Comparison of ENCODE assay signal across 1 cellular context in the genomic region with DNA sequence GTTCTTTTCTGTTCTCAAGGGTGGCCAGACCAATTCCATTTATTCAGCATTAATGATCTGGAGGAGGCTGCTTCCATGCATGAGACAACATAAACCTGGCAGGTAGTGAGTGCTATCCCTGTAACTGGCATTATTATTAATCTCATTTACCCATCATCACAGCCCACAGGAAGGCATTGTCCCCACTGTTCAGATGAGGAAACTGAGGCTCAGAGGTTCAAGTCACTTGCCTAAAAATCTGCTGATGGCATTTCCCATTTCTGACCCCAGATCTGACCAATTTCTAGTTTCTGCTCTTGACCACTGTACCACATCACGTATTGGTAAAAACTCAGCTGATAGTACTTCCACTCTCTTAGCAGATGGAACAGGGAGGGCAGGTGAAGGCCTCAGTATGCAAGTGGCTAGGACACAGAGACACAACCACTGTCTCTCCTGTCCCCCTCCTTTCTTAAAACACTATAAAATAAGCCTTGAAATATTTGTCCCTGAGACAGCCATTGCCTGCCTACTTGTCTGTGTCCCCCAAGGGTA.
TF ChIP-seq lines count a peak whose summit lies in the region.

No MANE protein-coding gene starts in this region.

TF ChIP-seq in SK-N-SH, 30 proteins besides CTCF, POLR2A, EP300 and RAD21 (continued from another document):
- TF ChIP-seq, protein P1, sequence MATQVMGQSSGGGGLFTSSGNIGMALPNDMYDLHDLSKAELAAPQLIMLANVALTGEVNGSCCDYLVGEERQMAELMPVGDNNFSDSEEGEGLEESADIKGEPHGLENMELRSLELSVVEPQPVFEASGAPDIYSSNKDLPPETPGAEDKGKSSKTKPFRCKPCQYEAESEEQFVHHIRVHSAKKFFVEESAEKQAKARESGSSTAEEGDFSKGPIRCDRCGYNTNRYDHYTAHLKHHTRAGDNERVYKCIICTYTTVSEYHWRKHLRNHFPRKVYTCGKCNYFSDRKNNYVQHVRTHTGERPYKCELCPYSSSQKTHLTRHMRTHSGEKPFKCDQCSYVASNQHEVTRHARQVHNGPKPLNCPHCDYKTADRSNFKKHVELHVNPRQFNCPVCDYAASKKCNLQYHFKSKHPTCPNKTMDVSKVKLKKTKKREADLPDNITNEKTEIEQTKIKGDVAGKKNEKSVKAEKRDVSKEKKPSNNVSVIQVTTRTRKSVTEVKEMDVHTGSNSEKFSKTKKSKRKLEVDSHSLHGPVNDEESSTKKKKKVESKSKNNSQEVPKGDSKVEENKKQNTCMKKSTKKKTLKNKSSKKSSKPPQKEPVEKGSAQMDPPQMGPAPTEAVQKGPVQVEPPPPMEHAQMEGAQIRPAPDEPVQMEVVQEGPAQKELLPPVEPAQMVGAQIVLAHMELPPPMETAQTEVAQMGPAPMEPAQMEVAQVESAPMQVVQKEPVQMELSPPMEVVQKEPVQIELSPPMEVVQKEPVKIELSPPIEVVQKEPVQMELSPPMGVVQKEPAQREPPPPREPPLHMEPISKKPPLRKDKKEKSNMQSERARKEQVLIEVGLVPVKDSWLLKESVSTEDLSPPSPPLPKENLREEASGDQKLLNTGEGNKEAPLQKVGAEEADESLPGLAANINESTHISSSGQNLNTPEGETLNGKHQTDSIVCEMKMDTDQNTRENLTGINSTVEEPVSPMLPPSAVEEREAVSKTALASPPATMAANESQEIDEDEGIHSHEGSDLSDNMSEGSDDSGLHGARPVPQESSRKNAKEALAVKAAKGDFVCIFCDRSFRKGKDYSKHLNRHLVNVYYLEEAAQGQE (IDR thresholded peaks at IDR 0.05; ENCODE audit: low read depth, low read length) = no peak
- TF ChIP-seq RFX5 (IDR thresholded peaks at IDR 0.05; ENCODE audit: low read length) = no peak
- TF ChIP-seq, protein P2, sequence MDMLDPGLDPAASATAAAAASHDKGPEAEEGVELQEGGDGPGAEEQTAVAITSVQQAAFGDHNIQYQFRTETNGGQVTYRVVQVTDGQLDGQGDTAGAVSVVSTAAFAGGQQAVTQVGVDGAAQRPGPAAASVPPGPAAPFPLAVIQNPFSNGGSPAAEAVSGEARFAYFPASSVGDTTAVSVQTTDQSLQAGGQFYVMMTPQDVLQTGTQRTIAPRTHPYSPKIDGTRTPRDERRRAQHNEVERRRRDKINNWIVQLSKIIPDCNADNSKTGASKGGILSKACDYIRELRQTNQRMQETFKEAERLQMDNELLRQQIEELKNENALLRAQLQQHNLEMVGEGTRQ (IDR thresholded peaks at IDR 0.05; ENCODE audit: borderline replicate concordance, low read depth, low read length) = no peak
- no peak for TF ChIP-seq GABPA (IDR thresholded peaks at IDR 0.05; ENCODE audit: low read depth)
- TF ChIP-seq FOSL2 (IDR thresholded peaks at IDR 0.05; ENCODE audit: borderline replicate concordance, low read depth) = no peak
- TF ChIP-seq NFIC (IDR thresholded peaks at IDR 0.05; ENCODE audit: borderline replicate concordance) = no peak
- TF ChIP-seq EZH2phosphoT487 (IDR thresholded peaks at IDR 0.05; ENCODE audit: borderline replicate concordance, low read depth) = no peak
- TF ChIP-seq ELF1 (IDR thresholded peaks at IDR 0.05) = no peak
- TF ChIP-seq, protein P3, sequence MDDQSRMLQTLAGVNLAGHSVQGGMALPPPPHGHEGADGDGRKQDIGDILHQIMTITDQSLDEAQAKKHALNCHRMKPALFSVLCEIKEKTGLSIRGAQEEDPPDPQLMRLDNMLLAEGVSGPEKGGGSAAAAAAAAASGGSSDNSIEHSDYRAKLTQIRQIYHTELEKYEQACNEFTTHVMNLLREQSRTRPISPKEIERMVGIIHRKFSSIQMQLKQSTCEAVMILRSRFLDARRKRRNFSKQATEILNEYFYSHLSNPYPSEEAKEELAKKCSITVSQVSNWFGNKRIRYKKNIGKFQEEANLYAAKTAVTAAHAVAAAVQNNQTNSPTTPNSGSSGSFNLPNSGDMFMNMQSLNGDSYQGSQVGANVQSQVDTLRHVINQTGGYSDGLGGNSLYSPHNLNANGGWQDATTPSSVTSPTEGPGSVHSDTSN (IDR thresholded peaks at IDR 0.05) = no peak
- TF ChIP-seq TEAD4 (IDR thresholded peaks at IDR 0.05; ENCODE audit: borderline replicate concordance, insufficient read depth) = no peak
- TF ChIP-seq JUND (IDR thresholded peaks at IDR 0.05) = no peak
- TF ChIP-seq, protein P4, sequence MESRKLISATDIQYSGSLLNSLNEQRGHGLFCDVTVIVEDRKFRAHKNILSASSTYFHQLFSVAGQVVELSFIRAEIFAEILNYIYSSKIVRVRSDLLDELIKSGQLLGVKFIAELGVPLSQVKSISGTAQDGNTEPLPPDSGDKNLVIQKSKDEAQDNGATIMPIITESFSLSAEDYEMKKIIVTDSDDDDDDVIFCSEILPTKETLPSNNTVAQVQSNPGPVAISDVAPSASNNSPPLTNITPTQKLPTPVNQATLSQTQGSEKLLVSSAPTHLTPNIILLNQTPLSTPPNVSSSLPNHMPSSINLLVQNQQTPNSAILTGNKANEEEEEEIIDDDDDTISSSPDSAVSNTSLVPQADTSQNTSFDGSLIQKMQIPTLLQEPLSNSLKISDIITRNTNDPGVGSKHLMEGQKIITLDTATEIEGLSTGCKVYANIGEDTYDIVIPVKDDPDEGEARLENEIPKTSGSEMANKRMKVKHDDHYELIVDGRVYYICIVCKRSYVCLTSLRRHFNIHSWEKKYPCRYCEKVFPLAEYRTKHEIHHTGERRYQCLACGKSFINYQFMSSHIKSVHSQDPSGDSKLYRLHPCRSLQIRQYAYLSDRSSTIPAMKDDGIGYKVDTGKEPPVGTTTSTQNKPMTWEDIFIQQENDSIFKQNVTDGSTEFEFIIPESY (IDR thresholded peaks at IDR 0.05; ENCODE audit: borderline replicate concordance, low read depth) = no peak
- TF ChIP-seq, protein P5, sequence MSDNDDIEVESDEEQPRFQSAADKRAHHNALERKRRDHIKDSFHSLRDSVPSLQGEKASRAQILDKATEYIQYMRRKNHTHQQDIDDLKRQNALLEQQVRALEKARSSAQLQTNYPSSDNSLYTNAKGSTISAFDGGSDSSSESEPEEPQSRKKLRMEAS (IDR thresholded peaks at IDR 0.05; ENCODE audit: low read depth) = no peak
- no peak for TF ChIP-seq FOXJ3 (CRISPR knock-in tag; IDR thresholded peaks at IDR 0.05)
